ENCODE assay signal across 8 cellular contexts in genomic region chr10:70558871-70559810, GRCh38.
DNase-seq lines count a peak whose midpoint lies in the region; ATAC-seq lines count a peak whose summit lies in the region.

No MANE protein-coding gene starts in this region.

- peaks cover 9% of the 10 kb centered on the region for H3K27me3 Mint-ChIP-seq in T-helper 1 cell treated with Interleukin-12 subunit alpha and Interleukin-12 subunit beta and Interleukin-4 antibody, amounts not matched to agents 30 μg/mL and 1 μg/mL, for 36 hours (ENCODE audit: low read depth)
- H3K27me3 Mint-ChIP-seq in activated naive CD8-positive, alpha-beta T cell treated with anti-CD3 and anti-CD28 coated beads, Interleukin-2, amount 50 U/mL, for 24 hours: no peaks in the 10 kb centered on the region

- no peaks in the 10 kb centered on the region for H3K36me3 Mint-ChIP-seq in T-helper 1 cell treated with Interleukin-12 subunit alpha and Interleukin-12 subunit beta and Interleukin-4 antibody, amounts not matched to agents 30 μg/mL and 1 μg/mL, for 36 hours (ENCODE audit: low read depth)
- H3K36me3 Mint-ChIP-seq in activated naive CD8-positive, alpha-beta T cell treated with anti-CD3 and anti-CD28 coated beads, Interleukin-2, amount 50 U/mL, for 24 hours (ENCODE audit: low read depth): no peaks in the 10 kb centered on the region

- DNase-seq in activated naive CD8-positive, alpha-beta T cell treated with anti-CD3 and anti-CD28 coated beads, Interleukin-2, amount 50 U/mL, for 24 hours: peak; percentile 85
- DNase-seq in iPS-NIHi11 (ENCODE audit: low spot score) (peak; percentile 88), COR-L47 (lab: John Stamatoyannopoulos, UW) (no peak)
- peak; percentile 24 to 58 (median 52) for DNase-seq in stimulated activated CD4-positive, alpha-beta T cell treated with anti-CD3 and anti-CD28 coated beads, Interleukin-1b, Interleukin-23, amount 100 ng/mL, for 24 hours (ENCODE audit: low read depth in 4 of 4, low spot score in 1 of 4)

- H3K9me3 Mint-ChIP-seq in T-helper 1 cell treated with Interleukin-12 subunit alpha and Interleukin-12 subunit beta and Interleukin-4 antibody, amounts not matched to agents 30 μg/mL and 1 μg/mL, for 36 hours: no peaks in the 10 kb centered on the region
- no peaks in the 10 kb centered on the region for H3K9me3 Mint-ChIP-seq in activated naive CD8-positive, alpha-beta T cell treated with anti-CD3 and anti-CD28 coated beads, Interleukin-2, amount 50 U/mL, for 24 hours

- peaks cover 16% of the 10 kb centered on the region for H3K4me1 Mint-ChIP-seq in T-helper 1 cell treated with Interleukin-12 subunit alpha and Interleukin-12 subunit beta and Interleukin-4 antibody, amounts not matched to agents 30 μg/mL and 1 μg/mL, for 36 hours (ENCODE audit: low read depth)
- peaks cover 36% of the 10 kb centered on the region for H3K4me1 Mint-ChIP-seq in activated naive CD8-positive, alpha-beta T cell treated with anti-CD3 and anti-CD28 coated beads, Interleukin-2, amount 50 U/mL, for 24 hours

- peak overlapping the region; percentile 74 for H3K27ac Mint-ChIP-seq in T-helper 1 cell treated with Interleukin-12 subunit alpha and Interleukin-12 subunit beta and Interleukin-4 antibody, amounts not matched to agents 30 μg/mL and 1 μg/mL, for 36 hours
- H3K27ac Mint-ChIP-seq in activated naive CD8-positive, alpha-beta T cell treated with anti-CD3 and anti-CD28 coated beads, Interleukin-2, amount 50 U/mL, for 24 hours: peak overlapping the region; percentile 65

- ATAC-seq in GM18517 (IDR thresholded peaks at IDR 0.05; ENCODE audit: unreplicated experiment) (peak; percentile 62), HG03432 (IDR thresholded peaks at IDR 0.05; ENCODE audit: unreplicated experiment) (peak; percentile 69), GM18858 (IDR thresholded peaks at IDR 0.05; ENCODE audit: unreplicated experiment) (no peak)
- ATAC-seq in activated naive CD8-positive, alpha-beta T cell treated with anti-CD3 and anti-CD28 coated beads, Interleukin-2, amount 50 U/mL, for 24 hours: peak; percentile 87

- peak overlapping the region; percentile 73 for H3K4me3 Mint-ChIP-seq in T-helper 1 cell treated with Interleukin-12 subunit alpha and Interleukin-12 subunit beta and Interleukin-4 antibody, amounts not matched to agents 30 μg/mL and 1 μg/mL, for 36 hours
- peak overlapping the region; percentile 68 for H3K4me3 Mint-ChIP-seq in activated naive CD8-positive, alpha-beta T cell treated with anti-CD3 and anti-CD28 coated beads, Interleukin-2, amount 50 U/mL, for 24 hours
